ENCODE assay signal across 15 cellular contexts in the genomic region with DNA sequence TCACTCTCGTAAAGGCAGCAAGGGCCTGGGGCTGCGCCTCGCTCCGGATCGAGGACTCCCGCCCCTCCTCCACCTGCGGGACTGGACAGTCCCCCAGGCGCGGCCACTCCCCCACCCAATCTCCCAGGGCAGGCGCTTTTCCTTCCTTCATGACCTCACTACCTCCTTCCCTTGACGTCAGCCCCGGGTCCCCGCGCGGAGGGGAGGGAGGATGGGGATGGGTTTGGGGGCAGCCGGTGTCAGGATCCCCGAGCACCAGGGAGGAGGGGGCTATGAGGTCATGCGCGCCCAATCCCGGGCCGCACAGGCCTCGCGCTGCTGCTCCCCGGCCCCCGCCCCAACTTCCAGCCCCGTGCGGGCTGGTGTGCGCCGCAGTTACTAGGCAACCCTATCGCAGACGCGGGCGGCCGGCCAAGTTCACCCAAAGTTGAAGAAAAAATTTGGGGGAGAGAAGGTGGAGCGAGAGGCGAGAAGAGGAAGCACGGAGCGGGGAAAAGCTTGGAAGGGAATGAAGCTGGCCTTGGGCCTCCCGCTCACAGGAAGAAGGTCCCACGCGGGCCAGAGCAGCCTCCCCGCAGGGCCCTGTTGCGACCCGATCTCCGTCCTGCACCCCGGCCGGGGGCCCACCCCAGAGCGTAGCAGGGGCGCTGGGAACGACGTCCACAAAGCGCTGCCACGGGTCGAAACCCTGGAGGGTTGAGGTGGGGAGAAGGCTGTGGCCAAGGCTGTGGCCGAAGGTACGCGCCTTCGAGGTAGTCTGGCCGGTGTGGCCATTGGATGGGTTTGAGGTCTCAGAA. TPM values are rescaled to one million over a fixed set of nuclear protein-coding genes. Genes with fewer than 3 reads are reported as not detected.
DNase-seq lines count a peak whose midpoint lies in the region; ATAC-seq, FAIRE-seq and TF ChIP-seq lines count a peak whose summit lies in the region.
"Had no signal": no experiment of that assay in that cellular context is flagged by ENCODE, and none has a peak within 500 bp of the region (broad histone marks: within the 10 kb centered on the region; RNA-seq: fewer than 3 reads in every experiment).

No MANE protein-coding gene starts in this region.

- POLR2A ChIA-PET in GM12878 (lab: Charles Lee) = no interaction called here

- no peak for TF ChIP-seq POLR2A in GM12878 (IDR thresholded peaks at IDR 0.05; ENCODE audit: low read depth, low read length)

- no peaks in the 10 kb centered on the region for H3K79me2 ChIP-seq in GM12878 (ENCODE audit: control insufficient read depth, insufficient read depth, low read length)

- H3K4me2 ChIP-seq in GM12878 (ENCODE audit: control insufficient read depth, insufficient read depth) = no peak overlapping the region

- H3K4me1 ChIP-seq in GM12878 (ENCODE audit: control insufficient read depth, insufficient read depth, low read length) (no peaks in the 10 kb centered on the region), iPS-15b (ENCODE audit: control insufficient read depth, insufficient read depth, low read length) (peaks cover 2% of the 10 kb centered on the region), tibial artery (peaks cover 0 to 14% (median 4%) of the 10 kb centered on the region in 4 donors)
- H3K4me1 ChIP-seq: SJSA1 had no signal

- H4K20me1 ChIP-seq in GM12878 (ENCODE audit: control insufficient read depth, insufficient read depth) = no peaks in the 10 kb centered on the region

- intact Hi-C loops in GM12878 (cut with micrococcal nuclease; ENCODE audit: unreplicated experiment) = no loop called here
- intact Hi-C loops in sciatic nerve (cut with DNase I) = no loop called here
- intact Hi-C loops in tibial artery (cut with DNase I; ENCODE audit: low total_unique reads) = no loop called here

- no peaks in the 10 kb centered on the region; the same call in 2 of the 3 replicates for H3K9me3 ChIP-seq in GM12878 (replicated peaks; ENCODE audit: control insufficient read depth, insufficient read depth, low read length)
- no peaks in the 10 kb centered on the region for H3K9me3 ChIP-seq in iPS-15b (ENCODE audit: control insufficient read depth, insufficient read depth, low read length)
- H3K9me3 ChIP-seq in tibial artery = no peaks in the 10 kb centered on the region
- H3K9me3 ChIP-seq: body of pancreas, SJSA1 had no signal

- in situ Hi-C loops in GM12878 (cut with MboI) (no loop called here), brain microvascular endothelial cell (cut with HindIII; ENCODE audit: low pct_ligation_motif_present, low sequenced_read_pairs) (no loop called here)

- H3K9ac ChIP-seq in GM12878 (ENCODE audit: control insufficient read depth, insufficient read depth, low read length) = no peak overlapping the region
- H3K9ac ChIP-seq in iPS-15b (ENCODE audit: low read depth, low read length) = no peak overlapping the region

- H3K27me3 ChIP-seq in GM12878 (replicated peaks in 1 of 2; ENCODE audit: control insufficient read depth in 2 of 2, insufficient read depth in 2 of 2, low read length in 1 of 2) = peaks cover 5 to 24% of the 10 kb centered on the region in 2 experiments
- peaks cover 97% of the 10 kb centered on the region for H3K27me3 ChIP-seq in iPS-15b (ENCODE audit: control insufficient read depth, insufficient read depth, low read length)
- H3K27me3 ChIP-seq in tibial artery = peaks cover 0 to 80% of the 10 kb centered on the region in 2 donors
- H3K27me3 ChIP-seq in brain microvascular endothelial cell (replicated peaks) = peaks cover 70% of the 10 kb centered on the region

- no TSS peak for BruUV-seq in GM12878 (replicated peaks; lab: Mats Ljungman, UMichigan)

- CTCF ChIA-PET in GM12878 (lab: Yijun Ruan, JAX) = no interaction called here

- RAD21 ChIA-PET in GM12878 (lab: Charles Lee; ENCODE audit: unreplicated experiment) = no interaction called here

- TF ChIP-seq EP300 in GM12878 (IDR thresholded peaks at IDR 0.05; ENCODE audit: borderline replicate concordance in 1 of 2, control insufficient read depth in 1 of 2, low read depth in 2 of 2, low read length in 2 of 2) = no peak

- TF ChIP-seq CTCF in GM12878 (IDR thresholded peaks at IDR 0.05 in 2 of 3, conservative IDR thresholded peaks at IDR 0.05 in 1 of 3; ENCODE audit: control insufficient read depth in 2 of 3, extremely low read depth in 1 of 3, insufficient read depth in 1 of 3, low read depth in 3 of 3, low read length in 3 of 3) (no peak), tibial artery (IDR thresholded peaks at IDR 0.05) (no peak), brain microvascular endothelial cell (IDR thresholded peaks at IDR 0.05; ENCODE audit: low read depth, low read length, missing control alignments) (no peak)

- H3K36me3 ChIP-seq in GM12878 (ENCODE audit: control insufficient read depth in 2 of 2, insufficient read depth in 2 of 2, low read length in 1 of 2) (no peaks in the 10 kb centered on the region), iPS-15b (ENCODE audit: control insufficient read depth, insufficient read depth, low read length) (no peaks in the 10 kb centered on the region), tibial artery (no peaks in the 10 kb centered on the region), brain microvascular endothelial cell (replicated peaks) (no peaks in the 10 kb centered on the region)
- H3K36me3 ChIP-seq: SJSA1 had no signal

- TF ChIP-seq RAD21 in GM12878 (IDR thresholded peaks at IDR 0.05; ENCODE audit: insufficient read depth, low read depth, low read length) = no peak

- H2AFZ ChIP-seq in GM12878 (ENCODE audit: control insufficient read depth, low read depth, low read length) = no peak overlapping the region

- 32% methylated on average over 52 of the region's 59 CpGs for WGBS in GM12878 (ENCODE audit: insufficient coverage, insufficient replicate concordance, low lambda C conversion rate, missing lambda C conversion rate)

- ATAC-seq in GM12878 = no peak
- ATAC-seq in sciatic nerve = peak; percentile 18
- ATAC-seq in HG02852 (IDR thresholded peaks at IDR 0.05; ENCODE audit: unreplicated experiment) = no peak
- ATAC-seq: body of pancreas; stimulated activated memory B cell treated with anti-CD40 and anti-IgM and Interleukin-4, amounts not matched to agents 10 μg/mL and 1 μg/mL and 100 μg/mL, for 72 hours had no signal

- no peak overlapping the region for H3K4me3 ChIP-seq in GM12878
- peak overlapping the region; percentile 53 for H3K4me3 ChIP-seq in iPS-15b (ENCODE audit: low read depth, low read length)
- no peak overlapping the region for H3K4me3 ChIP-seq in tibial artery
- no peak overlapping the region for H3K4me3 ChIP-seq in brain microvascular endothelial cell (ENCODE audit: low read depth, low read length)
- H3K4me3 ChIP-seq: body of pancreas, SJSA1 had no signal

- DNase-seq in DMS 273 (lab: John Stamatoyannopoulos, UW; ENCODE audit: unreplicated experiment) (peak; percentile 81), DMS 273 treated with DMSO at 0.1 percent for 48 hours (lab: John Stamatoyannopoulos, UW) (no peak), GM12878 (ENCODE audit: low read depth, low spot score) (no peak), sciatic nerve (ENCODE audit: low spot score) (no peak), tibial artery (no peak), brain microvascular endothelial cell (no peak)
- DNase-seq: body of pancreas; NCI-H345; stimulated activated CD4-positive, alpha-beta T cell treated with anti-CD3 and anti-CD28 coated beads, Interleukin-12 subunit alpha, Interleukin-12 subunit beta, amount 100 ng/mL, for 4 hours had no signal

- no peak for FAIRE-seq in GM12878 (lab: Jason Lieb, UNC)

- SMC1A ChIA-PET in GM12878 (lab: Charles Lee; ENCODE audit: uncharacterized antibody, unreplicated experiment) = no interaction called here

- H3K27ac ChIP-seq in GM12878 (ENCODE audit: control insufficient read depth, insufficient read depth) (no peak overlapping the region), tibial artery (no peak overlapping the region), brain microvascular endothelial cell (no peak overlapping the region)
- H3K27ac ChIP-seq: 22Rv1, body of pancreas, SJSA1 had no signal

RNA-seq across cellular contexts. Expression of a gene that starts 8.3 kb away (rescaled TPM):
- 0.40 and 0.56 TPM in 2 replicates for total RNA-seq in GM12878 (2013; cell fraction: nucleolus; rRNA removed)
- total RNA-seq in GM12878 (2014; rRNA removed) = not detected in 2 replicates
- total RNA-seq in GM12878 (2014; rRNA removed; fragmentation: Illumina TruSeq; extraction: Trizol) = 0.05 TPM in 1 of 2 replicates, not detected in the other
- not detected in 2 replicates for total RNA-seq in GM12878 (2021)
- polyA plus RNA-seq in GM12878 (2011; ENCODE audit: low read depth) = 0.09 TPM
- 0.37 and 0.69 TPM in 2 replicates for polyA plus RNA-seq in GM12878 (2011; rRNA removed)
- polyA plus RNA-seq in GM12878 (2011; cell fraction: cytosol; rRNA removed) = 0.30 and 0.39 TPM in 2 replicates
- 0.06 and 0.28 TPM in 2 replicates for polyA plus RNA-seq in GM12878 (2011; cell fraction: nucleus; rRNA removed)
- 0.08 TPM in 1 of 2 replicates, not detected in the other for polyA plus RNA-seq in GM12878 (2012)
- not detected in 2 replicates for polyA plus RNA-seq in GM12878 (2014; fragmentation: Illumina TruSeq; extraction: Trizol)
- not detected for polyA plus RNA-seq in GM12878 (2014; fragmentation: Nextera tagmentation; extraction: Ambion mirVana)
- polyA plus RNA-seq in GM12878 (2014; rRNA removed) = 0.03 and 0.08 TPM in 2 replicates
- under 1 TPM in 1 of 2 experiments, not detected in 1; 0.07 TPM for polyA plus RNA-seq in GM12878 (2016; fragmentation: Nextera tagmentation; extraction: Ambion mirVana)
- 0.15 and 0.36 TPM in 2 replicates for polyA minus RNA-seq in GM12878 (2011; rRNA and poly(A)+ RNA removed)
- not detected in 2 replicates for polyA minus RNA-seq in GM12878 (2011; cell fraction: cytosol; rRNA and poly(A)+ RNA removed)
- polyA minus RNA-seq in GM12878 (2011; cell fraction: nucleus; rRNA and poly(A)+ RNA removed) = 0.12 and 0.19 TPM in 2 replicates
- total RNA-seq in sciatic nerve = 0.98 TPM
- total RNA-seq: mononuclear cell, SJSA1 had no signal
